Comparison of ENCODE assay signal across 16 cellular contexts in the genomic region with DNA sequence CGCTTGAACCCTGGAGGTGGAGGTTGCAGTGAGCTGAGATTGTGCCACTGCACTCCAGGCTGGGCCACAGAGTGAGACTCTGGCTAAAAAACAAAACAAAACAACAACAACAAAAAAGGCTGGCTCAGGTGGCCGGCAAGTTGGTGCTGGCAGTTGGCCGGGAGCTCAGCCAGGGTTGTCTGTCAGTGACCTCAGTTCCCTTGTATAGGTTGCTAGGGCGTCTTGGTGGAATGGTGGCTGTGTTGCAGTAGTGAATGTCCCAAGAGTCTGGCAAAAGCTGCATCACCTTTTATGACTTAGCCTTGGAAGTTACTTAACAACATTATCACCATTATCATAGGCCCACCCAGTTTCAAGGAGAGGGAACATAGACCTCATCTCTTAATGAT. TPM values are rescaled to one million over a fixed set of nuclear protein-coding genes. Genes with fewer than 3 reads are reported as not detected.
DNase-seq lines count a peak whose midpoint lies in the region; ATAC-seq and TF ChIP-seq lines count a peak whose summit lies in the region.
"Had no signal": no experiment of that assay in that cellular context is flagged by ENCODE, and none has a peak within 500 bp of the region (broad histone marks: within the 10 kb centered on the region; RNA-seq: fewer than 3 reads in every experiment).

No MANE protein-coding gene starts in this region.

- H3K9me3 ChIP-seq in esophagus muscularis mucosa (no peaks in the 10 kb centered on the region), neutrophil (no peaks in the 10 kb centered on the region)
- H3K9me3 ChIP-seq: BLaER1, Caco-2 had no signal

- TF ChIP-seq EP300 in esophagus muscularis mucosa (IDR thresholded peaks at IDR 0.05), result no peak

- H3K27ac ChIP-seq in RWPE1, result 0 out of 2 replicates have a peak overlapping the region, but pooled peaks have one; percentile 1
- H3K27ac ChIP-seq in esophagus muscularis mucosa (replicated peaks in 1 of 4), result no peak overlapping the region
- H3K27ac ChIP-seq in neutrophil, result peak overlapping the region; percentile 83
- H3K27ac ChIP-seq: BLaER1, C4-2B had no signal

- CTCF ChIA-PET in RWPE1 (lab: Yijun Ruan, JAX), result interaction anchor here (0.6 kb wide), 1 partner anchor 207 kb away, joined by 7 read pairs; no protein-coding TSS in a partner anchor

- 96% methylated on average over 4 of the region's 4 CpGs for WGBS in esophagus muscularis mucosa

- H3K4me1 ChIP-seq in esophagus muscularis mucosa (peaks cover 0 to 24% (median 19%) of the 10 kb centered on the region in 4 donors), neutrophil (ENCODE audit: control insufficient read depth in 1 of 2, insufficient read depth in 1 of 2, low read depth in 1 of 2, low read length in 1 of 2) (peaks cover 44 to 72% of the 10 kb centered on the region in 2 experiments)
- H3K4me1 ChIP-seq: BLaER1, Caco-2 had no signal

- POLR2A ChIA-PET in RWPE1 (lab: Yijun Ruan, JAX; ENCODE audit: low non-redundant PET), result no interaction called here

- TF ChIP-seq CTCF in RWPE1 (conservative IDR thresholded peaks at IDR 0.05; ENCODE audit: low read depth), result no peak
- TF ChIP-seq CTCF in esophagus muscularis mucosa (IDR thresholded peaks at IDR 0.05), result no peak
- TF ChIP-seq CTCF in neutrophil (IDR thresholded peaks at IDR 0.05), result no peak

- H3K36me3 ChIP-seq in esophagus muscularis mucosa (no peaks in the 10 kb centered on the region), neutrophil (peaks cover 5% of the 10 kb centered on the region)

- no peaks in the 10 kb centered on the region for H3K27me3 ChIP-seq in esophagus muscularis mucosa
- no peaks in the 10 kb centered on the region for H3K27me3 ChIP-seq in neutrophil
- H3K27me3 ChIP-seq: BLaER1 had no signal

- TF ChIP-seq POLR2A in esophagus muscularis mucosa (IDR thresholded peaks at IDR 0.05; ENCODE audit: low read depth), result no peak

- no peak overlapping the region for H3K4me3 ChIP-seq in esophagus muscularis mucosa
- H3K4me3 ChIP-seq in neutrophil (ENCODE audit: low read depth in 1 of 2, low read length in 1 of 2), result peak overlapping the region in 1 of 2 experiments; percentile 9
- H3K4me3 ChIP-seq: BLaER1, GM23338 had no signal

- intact Hi-C loops in esophagus muscularis mucosa (cut with DNase I), result no loop called here

- no peak for ATAC-seq in GM19395 (IDR thresholded peaks at IDR 0.05; ENCODE audit: unreplicated experiment)
- ATAC-seq: CD8-positive, alpha-beta T cell; GM23338; HCT116 had no signal

- DNase-seq in RWPE1 (ENCODE audit: low spot score) (no peak), esophagus muscularis mucosa (ENCODE audit: extremely low spot score) (peak; percentile 10), AG08396 (ENCODE audit: low spot score) (no peak), NAMALWA (ENCODE audit: low spot score) (no peak)
- DNase-seq: Caco-2; CD4-positive, CD25-positive, alpha-beta regulatory T cell; CD8-positive, alpha-beta T cell; DMS153; DND-41; H9 had no signal

RNA-seq across cellular contexts. Expression of gene ASB7, which starts 40.6 kb away (rescaled TPM):
- total RNA-seq in esophagus muscularis mucosa, result 10 to 100 TPM; 12.8 to 13.8 (median 13.4) TPM

RNA-seq across cellular contexts. Expression of gene LINS1, which starts 41.0 kb away (rescaled TPM):
- 10 to 100 TPM; 11.7 to 33.0 (median 17.6) TPM for total RNA-seq in esophagus muscularis mucosa

Comparison
In these comparisons a context has a peak if more than half of its experiments do, and no peak if none do; other contexts are left out.
1. H3K27ac ChIP-seq: peak in RWPE1 (single experiment) and neutrophil (single experiment); none in esophagus muscularis mucosa (0 of 4).